8 cellular contexts compared by ENCODE assay signal in the genomic region with DNA sequence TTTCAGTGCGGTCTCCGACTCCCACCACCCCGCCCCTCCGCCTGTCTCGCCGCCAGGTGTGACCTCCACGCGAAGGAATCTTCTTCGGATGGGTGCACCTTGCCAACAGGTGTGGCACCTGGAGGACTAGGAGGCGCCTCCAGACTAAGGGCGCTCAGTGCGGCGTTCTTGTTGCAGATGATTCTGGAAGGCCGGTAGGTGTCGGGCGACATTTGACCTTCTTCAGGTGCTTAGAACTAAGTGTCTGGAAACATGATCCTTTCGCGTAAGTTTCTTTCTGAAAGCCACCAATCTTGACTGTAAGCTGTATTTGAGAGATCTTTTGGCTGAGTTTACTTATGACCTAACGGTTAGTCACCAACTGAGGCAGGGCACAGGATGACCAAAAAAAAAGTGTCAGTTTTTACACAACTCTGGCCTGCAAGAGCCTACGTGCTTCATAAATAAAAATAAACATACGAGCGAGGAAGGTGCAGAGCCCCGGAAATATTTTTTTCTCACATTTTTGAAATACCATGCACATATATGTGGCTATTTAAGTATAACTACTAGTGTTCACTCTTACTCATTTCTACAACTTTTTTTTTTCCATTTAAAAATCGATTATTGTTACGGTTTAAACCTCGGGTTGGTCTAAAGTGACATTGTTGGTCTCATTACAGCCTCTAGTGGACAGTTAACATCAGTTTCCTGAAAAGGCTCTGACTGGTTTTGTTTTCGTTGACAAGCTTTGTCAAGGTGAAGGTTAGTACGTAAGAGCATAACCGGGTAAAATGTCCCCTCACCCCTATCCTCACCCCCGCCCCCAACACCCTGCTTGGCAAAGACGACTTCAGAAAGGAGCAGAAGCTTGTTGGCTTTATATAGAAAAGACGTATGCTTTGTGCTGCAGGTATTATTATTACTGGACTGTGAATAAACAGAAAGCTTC. TPM values are rescaled to one million over a fixed set of nuclear protein-coding genes. Genes with fewer than 3 reads are reported as not detected.
DNase-seq lines count a peak whose midpoint lies in the region; ATAC-seq and TF ChIP-seq lines count a peak whose summit lies in the region.

No MANE protein-coding gene starts in this region.

- TF ChIP-seq CTCF in dorsolateral prefrontal cortex (IDR thresholded peaks at IDR 0.05 in 54 of 56, conservative IDR thresholded peaks at IDR 0.05 in 2 of 56; ENCODE audit: low read depth in 1 of 56, partially characterized antibody in 56 of 56) (peak; percentile 36 to 89 (median 80)), lower lobe of right lung (IDR thresholded peaks at IDR 0.05) (peak; percentile 68)

- H3K27me3 ChIP-seq in dorsolateral prefrontal cortex (no peaks in the 10 kb centered on the region), lower lobe of right lung (ENCODE audit: low read depth) (no peaks in the 10 kb centered on the region)

- H3K36me3 Mint-ChIP-seq in activated CD4-positive, alpha-beta T cell treated with anti-CD3 and anti-CD28 coated beads, Interleukin-2, amount 10 ng/mL, durations not matched to agents 7 days and 5 days (ENCODE audit: low read depth), result peaks cover 19% of the 10 kb centered on the region

- POLR2A ChIA-PET in activated CD4-positive, alpha-beta T cell treated with anti-CD3 and anti-CD28 coated beads, Interleukin-2, amount 10 ng/mL, durations not matched to agents 7 days and 5 days (lab: Charles Lee), result interaction anchor here (0.5 to 1.3 kb wide), 2 partner anchors 64 to 444 kb away, joined by 3 read pairs; no protein-coding TSS in a partner anchor

- H3K4me1 Mint-ChIP-seq in activated CD4-positive, alpha-beta T cell treated with anti-CD3 and anti-CD28 coated beads, Interleukin-2, amount 10 ng/mL, durations not matched to agents 7 days and 5 days, result peaks cover 64% of the 10 kb centered on the region

- H3K4me3 Mint-ChIP-seq in activated CD4-positive, alpha-beta T cell treated with anti-CD3 and anti-CD28 coated beads, Interleukin-2, amount 10 ng/mL, durations not matched to agents 7 days and 5 days, result peak overlapping the region; percentile 96

- H3K36me3 ChIP-seq in lower lobe of right lung, result no peaks in the 10 kb centered on the region

- peak overlapping the region; percentile 49 to 99 (median 97) for H3K27ac ChIP-seq in dorsolateral prefrontal cortex
- H3K27ac ChIP-seq in lower lobe of right lung, result peak overlapping the region; percentile 89

- peak; percentile 64 for DNase-seq in NK-92 treated with Interleukin-12 subunit alpha and Interleukin-12 subunit beta, amount 100 ng/mL, for 24 hours (lab: John Stamatoyannopoulos, UW)
- DNase-seq in NK-92 (lab: John Stamatoyannopoulos, UW; ENCODE audit: unreplicated experiment) (no peak), NCI-H226 (peak; percentile 51), dorsolateral prefrontal cortex (no peak), lower lobe of right lung (peak; percentile 84)
- DNase-seq in activated CD4-positive, alpha-beta T cell treated with anti-CD3 and anti-CD28 coated beads, Interleukin-2, amount 10 ng/mL, durations not matched to agents 7 days and 5 days, result peak; percentile 61
- peak; percentile 19 to 23 for DNase-seq in stimulated activated CD8-positive, alpha-beta memory T cell treated with anti-CD3 and anti-CD28 coated beads, Interleukin-15, amount 100 ng/mL, for 48 hours (ENCODE audit: low read depth in 2 of 2)

- CTCF ChIA-PET in activated CD4-positive, alpha-beta T cell treated with anti-CD3 and anti-CD28 coated beads, Interleukin-2, amount 10 ng/mL, durations not matched to agents 7 days and 5 days (lab: Charles Lee), result interaction anchor here (0.6 to 3.1 kb wide), 38 partner anchors 9 to 1318 kb away, joined by 3 to 23 read pairs (median 4); no protein-coding TSS in a partner anchor

- ATAC-seq in HG02870 (IDR thresholded peaks at IDR 0.05; ENCODE audit: unreplicated experiment) (peak; percentile 28), lower lobe of right lung (peak; percentile 42 to 56)

- H3K9me3 Mint-ChIP-seq in activated CD4-positive, alpha-beta T cell treated with anti-CD3 and anti-CD28 coated beads, Interleukin-2, amount 10 ng/mL, durations not matched to agents 7 days and 5 days, result no peaks in the 10 kb centered on the region

- no peaks in the 10 kb centered on the region for H3K27me3 Mint-ChIP-seq in activated CD4-positive, alpha-beta T cell treated with anti-CD3 and anti-CD28 coated beads, Interleukin-2, amount 10 ng/mL, durations not matched to agents 7 days and 5 days

- no peaks in the 10 kb centered on the region for H3K9me3 ChIP-seq in lower lobe of right lung

- H3K4me1 ChIP-seq in lower lobe of right lung, result peaks cover 33% of the 10 kb centered on the region

- H3K4me3 ChIP-seq in dorsolateral prefrontal cortex, result peak overlapping the region; percentile 48 to 97 (median 84)
- H3K4me3 ChIP-seq in lower lobe of right lung, result peak overlapping the region; percentile 73

- intact Hi-C loops in dorsolateral prefrontal cortex (cut with DNase I) (loop anchor here (2.0 to 5.0 kb wide), 6 partner anchors 201 to 430 kb away; no protein-coding TSS in a partner anchor), lower lobe of right lung (cut with DNase I) (no loop called here)

- peak overlapping the region; percentile 95 for H3K27ac Mint-ChIP-seq in activated CD4-positive, alpha-beta T cell treated with anti-CD3 and anti-CD28 coated beads, Interleukin-2, amount 10 ng/mL, durations not matched to agents 7 days and 5 days

RNA-seq across cellular contexts. Expression of a gene that starts 1.6 kb away (rescaled TPM):
- 10 to 100 TPM; 36.0 to 40.4 TPM for total RNA-seq in activated CD4-positive, alpha-beta T cell treated with anti-CD3 and anti-CD28 coated beads, Interleukin-2, amount 10 ng/mL, durations not matched to agents 7 days and 5 days
- total RNA-seq in dorsolateral prefrontal cortex, result 100 to 1,000 TPM; 131 to 255 (median 189) TPM
- total RNA-seq in lower lobe of right lung, result 75.9 TPM

Comparison
In these comparisons a context has a peak if more than half of its experiments do, and no peak if none do; other contexts are left out.
1. DNase-seq: peak in NK-92 treated with Interleukin-12 subunit alpha and Interleukin-12 subunit beta, amount 100 ng/mL, for 24 hours (single experiment), NCI-H226 (single experiment), activated CD4-positive, alpha-beta T cell treated with anti-CD3 and anti-CD28 coated beads, Interleukin-2, amount 10 ng/mL, durations not matched to agents 7 days and 5 days (single experiment), lower lobe of right lung (single experiment) and stimulated activated CD8-positive, alpha-beta memory T cell treated with anti-CD3 and anti-CD28 coated beads, Interleukin-15, amount 100 ng/mL, for 48 hours (2 of 2); none in NK-92 (single experiment) and dorsolateral prefrontal cortex (0 of 10).